22 cellular contexts compared by ENCODE assay signal in genomic region chr2:164932377-164932776, GRCh38. TPM values are rescaled to one million over a fixed set of nuclear protein-coding genes. Genes with fewer than 3 reads are reported as not detected.
DNase-seq lines count a peak whose midpoint lies in the region; ATAC-seq, FAIRE-seq and TF ChIP-seq lines count a peak whose summit lies in the region.
"Had no signal": no experiment of that assay in that cellular context is flagged by ENCODE, and none has a peak within 500 bp of the region (broad histone marks: within the 10 kb centered on the region; RNA-seq: fewer than 3 reads in every experiment).

No MANE protein-coding gene starts in this region.

- in situ Hi-C loops in HepG2 (cut with HindIII; ENCODE audit: extremely low pct_ligation_motif_present, low pct_unique_long_range_greater_than_20kb): no loop called here

- TF ChIP-seq RAD21 in HepG2 (CRISPR knock-in tag; IDR thresholded peaks at IDR 0.05): no peak

- no peak for DNase-seq in HepG2 (ENCODE audit: low spot score)
- no peak for DNase-seq in right lobe of liver
- no peak for DNase-seq in activated T-cell treated with anti-CD3 and anti-CD28 coated beads, Interleukin-2, amount 50 U/mL, for 48 hours
- DNase-seq in lower leg skin (ENCODE audit: low spot score in 2 of 2): no peak
- DNase-seq in NCI-H82 treated with DMSO at 0.1 percent for 48 hours (lab: John Stamatoyannopoulos, UW; ENCODE audit: unreplicated experiment): no peak
- DNase-seq: 8988T; ACHN; Caco-2; Calu3; CD4-positive, alpha-beta T cell; CD8-positive, alpha-beta T cell; DMS79 treated with DMSO at 0.1 percent for 48 hours; GF-D8 had no signal

- FAIRE-seq in HepG2 (lab: Jason Lieb, UNC): no peak
- FAIRE-seq: A204.1, G401.6, GM12891, GM19239 had no signal

- POLR2A ChIA-PET in HepG2 (lab: Yijun Ruan, JAX) (no interaction called here), HEK293 (lab: Yijun Ruan, JAX) (no interaction called here)

- intact Hi-C loops in HepG2 (cut with micrococcal nuclease; ENCODE audit: unreplicated experiment): no loop called here
- intact Hi-C loops in right lobe of liver (cut with DNase I): no loop called here
- intact Hi-C loops in lower leg skin (cut with DNase I; ENCODE audit: low total_unique reads): no loop called here

- 98% methylated on average over 2 of the region's 2 CpGs for WGBS in HepG2 (ENCODE audit: low lambda C conversion rate)
- WGBS in right lobe of liver (ENCODE audit: insufficient coverage, low coverage, low lambda C conversion rate, missing lambda C conversion rate): 89% methylated on average over 2 of the region's 2 CpGs
- WGBS in lower leg skin, 2 donors: 84 to 93% methylated on average over 2 of the region's 2 CpGs

- no peaks in the 10 kb centered on the region for H3K27me3 ChIP-seq in HepG2 (ENCODE audit: control insufficient read depth in 1 of 2, insufficient read depth in 2 of 2, low read length in 2 of 2)
- H3K27me3 ChIP-seq in right lobe of liver: no peaks in the 10 kb centered on the region
- H3K27me3 ChIP-seq: BLaER1 treated with 17β-estradiol and CSF1 and Interleukin-3, amounts not matched to agents 10 nM and 100 nM had no signal

- BruUV-seq in HepG2 (replicated peaks; lab: Mats Ljungman, UMichigan): no TSS peak

- TF ChIP-seq POLR2A in HepG2 (IDR thresholded peaks at IDR 0.05; ENCODE audit: insufficient read depth in 1 of 2, low read depth in 2 of 2, low read length in 2 of 2) (no peak), right lobe of liver (IDR thresholded peaks at IDR 0.05) (no peak), lower leg skin (IDR thresholded peaks at IDR 0.05) (no peak)

- no peak overlapping the region for H3K4me2 ChIP-seq in HepG2 (ENCODE audit: low read depth, low read length)

- H3K36me3 ChIP-seq in HepG2 (replicated peaks in 1 of 2; ENCODE audit: control insufficient read depth in 1 of 2, insufficient read depth in 2 of 2, low read length in 2 of 2): no peaks in the 10 kb centered on the region
- H3K36me3 ChIP-seq in right lobe of liver: no peaks in the 10 kb centered on the region
- H3K36me3 ChIP-seq in HEK293 (ENCODE audit: control insufficient read depth in 2 of 2, insufficient read depth in 1 of 2, low read length in 2 of 2): no peaks in the 10 kb centered on the region
- H3K36me3 ChIP-seq: BLaER1 treated with 17β-estradiol and CSF1 and Interleukin-3, amounts not matched to agents 10 nM and 100 nM had no signal

- H3K9me3 ChIP-seq in HepG2 (ENCODE audit: low read length) (peaks cover 9% of the 10 kb centered on the region; the same call in 1 of the 2 replicates), right lobe of liver (no peaks in the 10 kb centered on the region), HEK293 (ENCODE audit: control insufficient read depth, insufficient read depth, low read depth, low read length) (no peaks in the 10 kb centered on the region)
- H3K9me3 ChIP-seq: Caco-2 had no signal

- TF ChIP-seq CTCF in HepG2 (CRISPR knock-in tag; IDR thresholded peaks at IDR 0.05) (no peak), right lobe of liver (IDR thresholded peaks at IDR 0.05) (no peak), HEK293 (tag by site-specific recombination; IDR thresholded peaks at IDR 0.05) (no peak), VCaP (conservative IDR thresholded peaks at IDR 0.05) (no peak), lower leg skin (IDR thresholded peaks at IDR 0.05) (no peak)

- no peak overlapping the region for H2AFZ ChIP-seq in HepG2 (ENCODE audit: low read length)

- ATAC-seq in HepG2 (no peak), right lobe of liver (no peak)
- ATAC-seq: CD8-positive, alpha-beta T cell had no signal

- H3K27ac ChIP-seq in HepG2 (ENCODE audit: extremely low read length, insufficient read depth, low read length): no peak overlapping the region
- H3K27ac ChIP-seq in right lobe of liver: no peak overlapping the region
- no peak overlapping the region for H3K27ac ChIP-seq in HEK293 (ENCODE audit: extremely low read depth, low read depth, low read length)
- peak overlapping the region; percentile 90 for H3K27ac ChIP-seq in VCaP
- H3K27ac ChIP-seq: BLaER1 treated with 17β-estradiol and CSF1 and Interleukin-3, amounts not matched to agents 10 nM and 100 nM; C4-2B had no signal

- H3K79me2 ChIP-seq in HepG2 (ENCODE audit: insufficient read depth, low read length): peaks cover 4% of the 10 kb centered on the region

- H3K4me3 ChIP-seq in HepG2 (replicated peaks in 1 of 3; ENCODE audit: insufficient read depth in 1 of 3, low read depth in 2 of 3, low read length in 3 of 3) (no peak overlapping the region), right lobe of liver (no peak overlapping the region), HEK293 (ENCODE audit: low read depth, low read length) (no peak overlapping the region), lower leg skin (ENCODE audit: low read depth, poor library complexity, severe bottlenecking) (no peak overlapping the region)
- H3K4me3 ChIP-seq: BLaER1 treated with 17β-estradiol and CSF1 and Interleukin-3, amounts not matched to agents 10 nM and 100 nM had no signal

- H3K9ac ChIP-seq in HepG2 (ENCODE audit: insufficient read depth, low read depth, low read length): no peak overlapping the region
- H3K9ac ChIP-seq: BLaER1 treated with 17β-estradiol and CSF1 and Interleukin-3, amounts not matched to agents 10 nM and 100 nM had no signal

- H3K4me1 ChIP-seq in HepG2 (ENCODE audit: insufficient read depth, low read length): peaks cover 50% of the 10 kb centered on the region
- H3K4me1 ChIP-seq in right lobe of liver: peaks cover 0 to 7% (median 2%) of the 10 kb centered on the region in 4 donors
- no peaks in the 10 kb centered on the region for H3K4me1 ChIP-seq in HEK293 (ENCODE audit: control insufficient read depth, insufficient read depth, low read length)

- no peak for TF ChIP-seq EP300 in HepG2 (IDR thresholded peaks at IDR 0.05; ENCODE audit: low read depth in 2 of 2, low read length in 2 of 2)
- TF ChIP-seq EP300 in HepG2 (CRISPR knock-in tag; IDR thresholded peaks at IDR 0.05; ENCODE audit: borderline replicate concordance): no peak

- CTCF ChIA-PET in HepG2 (lab: Yijun Ruan, JAX; ENCODE audit: low intra/inter-chr PET ratio, low total read pairs) (no interaction called here), HEK293 (lab: Yijun Ruan, JAX) (interaction anchor here (0.6 kb wide), 1 partner anchor 18 kb away, joined by 3 read pairs; no protein-coding TSS in a partner anchor)

- H4K20me1 ChIP-seq in HepG2 (ENCODE audit: insufficient read depth, low read length): no peaks in the 10 kb centered on the region
- H4K20me1 ChIP-seq: BLaER1 treated with 17β-estradiol and CSF1 and Interleukin-3, amounts not matched to agents 10 nM and 100 nM had no signal

TF ChIP-seq in HepG2, 621 proteins besides CTCF, POLR2A, EP300 and RAD21:
- no peak for TF ChIP-seq CBX5 (CRISPR knock-in tag; IDR thresholded peaks at IDR 0.05; ENCODE audit: borderline replicate concordance)
- TF ChIP-seq ZMYM3 (CRISPR knock-in tag; IDR thresholded peaks at IDR 0.05): peak; percentile 51; the same call in 1 of the 2 replicates
- TF ChIP-seq CREB1 (IDR thresholded peaks at IDR 0.05): no peak
- TF ChIP-seq CREB1 (CRISPR knock-in tag; IDR thresholded peaks at IDR 0.05): no peak
- TF ChIP-seq POGZ (CRISPR knock-in tag; IDR thresholded peaks at IDR 0.05): peak; percentile 30; the same call in 1 of the 2 replicates

TF ChIP-seq in HEK293, 187 proteins besides CTCF, POLR2A, EP300 and RAD21:
- TF ChIP-seq ZNF701 (tag by site-specific recombination; IDR thresholded peaks at IDR 0.05) (no peak), ZNF146 (tag by site-specific recombination; IDR thresholded peaks at IDR 0.05) (peak; percentile 46; the same call in 1 of the 2 replicates)
TF ChIP-seq in HEK293: peak in this region for 1.

RNA-seq across cellular contexts. Expression of gene SLC38A11, which starts 22.9 kb away (rescaled TPM):
- 9.2 and 14.0 TPM in 2 replicates for total RNA-seq in HepG2 (2016; rRNA removed; fragmentation: Illumina TruSeq; extraction: Trizol)
- total RNA-seq in HepG2 (2016; cell fraction: cytosol; rRNA removed; fragmentation: Illumina TruSeq; extraction: Trizol; ENCODE audit: low read depth): 7.5 and 10.8 TPM in 2 replicates
- total RNA-seq in HepG2 (2016; cell fraction: insoluble cytoplasmic fraction; rRNA removed; fragmentation: Illumina TruSeq; extraction: Trizol): 10.8 and 11.2 TPM in 2 replicates
- 8.8 and 10.3 TPM in 2 replicates for total RNA-seq in HepG2 (2016; cell fraction: membrane; rRNA removed; fragmentation: Illumina TruSeq; extraction: Trizol)
- 23.6 and 26.3 TPM in 2 replicates for total RNA-seq in HepG2 (2016; cell fraction: nucleus; rRNA removed; fragmentation: Illumina TruSeq; extraction: Trizol)
- 9.0 and 14.3 TPM in 2 replicates for polyA plus RNA-seq in HepG2 (2011; rRNA removed)
- 4.6 and 5.6 TPM in 2 replicates for polyA plus RNA-seq in HepG2 (2011; cell fraction: cytosol; rRNA removed)
- 15.7 and 18.0 TPM in 2 replicates for polyA plus RNA-seq in HepG2 (2011; cell fraction: nucleus; rRNA removed)
- polyA plus RNA-seq in HepG2 (2012): 11.1 and 18.8 TPM in 2 replicates
- polyA plus RNA-seq in HepG2 (2016; cell fraction: cytosol; fragmentation: Illumina TruSeq; extraction: Trizol; ENCODE audit: low read depth): 1.8 and 2.2 TPM in 2 replicates
- 7.5 and 13.3 TPM in 2 replicates for polyA plus RNA-seq in HepG2 (2016; cell fraction: insoluble cytoplasmic fraction; fragmentation: Illumina TruSeq; extraction: Trizol; ENCODE audit: low read depth)
- polyA plus RNA-seq in HepG2 (2016; cell fraction: membrane; fragmentation: Illumina TruSeq; extraction: Trizol; ENCODE audit: low read depth): 1.5 and 3.0 TPM in 2 replicates
- 29.4 and 32.8 TPM in 2 replicates for polyA plus RNA-seq in HepG2 (2016; cell fraction: nucleus; fragmentation: Illumina TruSeq; extraction: Trizol; ENCODE audit: insufficient read depth, low read depth)
- polyA minus RNA-seq in HepG2 (2011; rRNA and poly(A)+ RNA removed; ENCODE audit: low replicate concordance): 10.0 TPM in 1 of 2 replicates, not detected in the other
- polyA minus RNA-seq in HepG2 (2011; cell fraction: cytosol; rRNA and poly(A)+ RNA removed): 5.0 and 5.3 TPM in 2 replicates
- 27.4 and 31.1 TPM in 2 replicates for polyA minus RNA-seq in HepG2 (2011; cell fraction: nucleus; rRNA and poly(A)+ RNA removed)
- total RNA-seq in right lobe of liver: 1 to 10 TPM in 5 of 6 experiments, under 1 TPM in 1; 0.58 to 3.6 (median 2.1) TPM
- total RNA-seq in lower leg skin: 1 to 10 TPM in 1 of 4 donors, under 1 TPM in 2, not detected in 1; 0.32 to 2.9 (median 0.52) TPM
- total RNA-seq: A673; CD4-positive, alpha-beta T cell; CD8-positive, alpha-beta T cell had no signal
